In genomic region chr2:104658840-104659591, GRCh38 we compare ENCODE assay signal across 12 cellular contexts.
A peak's percentile ranks its signal among the peaks of the same experiment; 100 is the strongest.
DNase-seq lines count a peak whose midpoint lies in the region; ATAC-seq, FAIRE-seq and TF ChIP-seq lines count a peak whose summit lies in the region.
"Had no signal": no experiment of that assay in that cellular context is flagged by ENCODE, and none has a peak within 500 bp of the region (broad histone marks: within the 10 kb centered on the region; RNA-seq: fewer than 3 reads in every experiment).

No MANE protein-coding gene starts in this region.

- H3K4me1 ChIP-seq in right lobe of liver, result no peaks in the 10 kb centered on the region

- no peak overlapping the region for H3K9ac ChIP-seq in SK-N-MC (ENCODE audit: insufficient read length)
- H3K9ac ChIP-seq: KMS-11 had no signal

- H3K9me3 ChIP-seq in SK-N-MC (ENCODE audit: low read depth, low read length) (no peaks in the 10 kb centered on the region), right lobe of liver (no peaks in the 10 kb centered on the region)

- DNase-seq in SK-N-MC (ENCODE audit: low read depth, low spot score) (no peak), frontal cortex (ENCODE audit: low spot score in 2 of 2) (peak; percentile 46 to 55), right lobe of liver (no peak), substantia nigra (lab: John Stamatoyannopoulos, UW) (peak in 41 of 49 donors; percentile 5 to 56 (median 32)), NCI-H82 treated with DMSO at 0.1 percent for 48 hours (lab: John Stamatoyannopoulos, UW; ENCODE audit: unreplicated experiment) (no peak), NCI-H1417 treated with DMSO at 0.1 percent for 48 hours (lab: John Stamatoyannopoulos, UW) (no peak), H4 (ENCODE audit: low spot score) (no peak)
- no peak for DNase-seq in activated CD8-positive, alpha-beta memory T cell treated with anti-CD3 and anti-CD28 coated beads, Interleukin-2, amount 50 U/mL, for 48 hours
- DNase-seq: activated naive CD4-positive, alpha-beta T cell treated with anti-CD3 and anti-CD28 coated beads, Interleukin-2, amount 50 U/mL, for 16 hours; DMS 273 treated with DMSO at 0.1 percent for 48 hours had no signal

- no peak overlapping the region for H3K27ac ChIP-seq in SK-N-MC
- H3K27ac ChIP-seq in right lobe of liver, result no peak overlapping the region
- H3K27ac ChIP-seq in substantia nigra (ENCODE audit: low read depth, low read length, poor library complexity, severe bottlenecking), result peak overlapping the region; percentile 4
- H3K27ac ChIP-seq: KMS-11 had no signal

- no peak for TF ChIP-seq POLR2A in right lobe of liver (IDR thresholded peaks at IDR 0.05)

- intact Hi-C loops in right lobe of liver (cut with DNase I), result no loop called here

- no peaks in the 10 kb centered on the region for H3K27me3 ChIP-seq in right lobe of liver

- H3K4me3 ChIP-seq in SK-N-MC (peak overlapping the region; percentile 33; the same call in 1 of the 2 replicates), right lobe of liver (no peak overlapping the region)

- no peak for TF ChIP-seq CTCF in right lobe of liver (IDR thresholded peaks at IDR 0.05)

- H3K36me3 ChIP-seq in SK-N-MC (ENCODE audit: insufficient read depth, low read length) (no peaks in the 10 kb centered on the region), right lobe of liver (no peaks in the 10 kb centered on the region)

- peak; percentile 12 to 36 (median 34) for ATAC-seq in right lobe of liver
- ATAC-seq: activated CD4-positive, CD25-positive, alpha-beta regulatory T cell treated with anti-CD3 and anti-CD28 coated beads, Interleukin-2, amount 50 U/mL, for 24 hours had no signal

- FAIRE-seq in frontal cortex (lab: Jason Lieb, UNC), result no peak

- 6% methylated on average over 11 of the region's 53 CpGs for WGBS in right lobe of liver (ENCODE audit: insufficient coverage, low coverage, low lambda C conversion rate, missing lambda C conversion rate)

Comparison
In these comparisons a context has a peak if more than half of its experiments do, and no peak if none do; other contexts are left out.
1. DNase-seq: peak in frontal cortex (2 of 2) and substantia nigra (41 of 49); none in SK-N-MC (single experiment), right lobe of liver (0 of 3), NCI-H82 treated with DMSO at 0.1 percent for 48 hours (single experiment), NCI-H1417 treated with DMSO at 0.1 percent for 48 hours (single experiment), H4 (single experiment) and activated CD8-positive, alpha-beta memory T cell treated with anti-CD3 and anti-CD28 coated beads, Interleukin-2, amount 50 U/mL, for 48 hours (single experiment).